ENCODE assay signal across 17 cellular contexts in the genomic region with DNA sequence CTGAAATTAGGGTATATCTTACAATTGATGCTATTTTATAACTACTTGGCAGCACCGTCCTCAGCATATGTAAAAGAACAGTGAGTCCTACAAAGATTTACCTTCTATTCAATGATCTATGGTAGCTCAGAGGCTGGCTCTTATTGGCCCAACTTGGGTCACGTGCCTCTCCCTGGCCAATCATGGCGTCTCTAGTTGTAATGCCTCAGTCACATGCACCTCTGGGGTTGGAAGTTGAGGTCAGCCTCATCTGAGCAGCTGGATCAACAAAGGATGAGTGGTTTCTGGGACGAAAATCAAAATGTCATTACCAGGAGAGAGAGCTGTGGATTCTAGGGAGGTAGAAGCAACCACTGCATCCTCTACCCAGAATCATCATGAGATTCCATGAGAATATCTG. TPM values are rescaled to one million over a fixed set of nuclear protein-coding genes. Genes with fewer than 3 reads are reported as not detected.
DNase-seq lines count a peak whose midpoint lies in the region; ATAC-seq and TF ChIP-seq lines count a peak whose summit lies in the region.
"Had no signal": no experiment of that assay in that cellular context is flagged by ENCODE, and none has a peak within 500 bp of the region (broad histone marks: within the 10 kb centered on the region; RNA-seq: fewer than 3 reads in every experiment).

No MANE protein-coding gene starts in this region.

- H3K9me3 ChIP-seq in DND-41 (ENCODE audit: insufficient read depth, low read length, severe bottlenecking) (no peaks in the 10 kb centered on the region), H9 (ENCODE audit: control insufficient read depth, low read depth, low read length) (no peaks in the 10 kb centered on the region), suprapubic skin (no peaks in the 10 kb centered on the region)
- H3K9me3 ChIP-seq: BLaER1 treated with 17β-estradiol and CSF1 and Interleukin-3, amounts not matched to agents 10 nM and 100 nM had no signal

- H3K23me2 ChIP-seq in H9 (ENCODE audit: insufficient read length, low read depth, low read length, poor library complexity, severe bottlenecking) = no peaks in the 10 kb centered on the region

- no peak overlapping the region for H3K56ac ChIP-seq in H9 (ENCODE audit: insufficient read length, low read depth, low read length)

- no peak overlapping the region for H2BK20ac ChIP-seq in H9 (ENCODE audit: low read depth, low read length, poor library complexity, severe bottlenecking)

- no peak overlapping the region for H2BK120ac ChIP-seq in H9 (ENCODE audit: low read depth, low read length, poor library complexity, severe bottlenecking)

- H3K27ac ChIP-seq in DND-41 (ENCODE audit: low read length) (no peak overlapping the region), H9 (ENCODE audit: insufficient read length, low read depth, low read length) (no peak overlapping the region), suprapubic skin (no peak overlapping the region)

- H3K4ac ChIP-seq in H9 (ENCODE audit: low read depth, low read length) = no peak overlapping the region

- H3K79me1 ChIP-seq in H9 (ENCODE audit: insufficient read depth, low read depth, low read length, poor library complexity, severe bottlenecking) = no peaks in the 10 kb centered on the region

- H3K9ac ChIP-seq in DND-41 (ENCODE audit: low read depth, low read length) (no peak overlapping the region), H9 (ENCODE audit: extremely low read depth, insufficient read length, low read length) (no peak overlapping the region)

- no peak for TF ChIP-seq EP300 in suprapubic skin (IDR thresholded peaks at IDR 0.05)

- ATAC-seq in DND-41 (ENCODE audit: insufficient read depth, low read depth) (peak; percentile 49; the same call in 1 of the 3 replicates), GM18907 (IDR thresholded peaks at IDR 0.05; ENCODE audit: unreplicated experiment) (no peak)
- ATAC-seq: Panc1; stimulated activated naive B cell treated with anti-CD40 and anti-IgM and Interleukin-4, amounts not matched to agents 10 μg/mL and 1 μg/mL and 100 μg/mL, for 72 hours had no signal

- H3K79me2 ChIP-seq in DND-41 (ENCODE audit: insufficient read depth, low read length) (no peaks in the 10 kb centered on the region), H9 (ENCODE audit: insufficient read depth, low read length) (no peaks in the 10 kb centered on the region)

- no peak overlapping the region for H2BK15ac ChIP-seq in H9 (ENCODE audit: low read depth, low read length)

- H4K20me1 ChIP-seq in DND-41 (ENCODE audit: insufficient read depth, low read length) (no peaks in the 10 kb centered on the region), H9 (ENCODE audit: control insufficient read depth, insufficient read depth, insufficient read length) (no peaks in the 10 kb centered on the region)
- H4K20me1 ChIP-seq: BLaER1 treated with 17β-estradiol and CSF1 and Interleukin-3, amounts not matched to agents 10 nM and 100 nM had no signal

- WGBS in H9 (ENCODE audit: extremely low coverage, insufficient read length, low lambda C conversion rate) = no CpG with 5 or more reads among the region's 4 CpGs
- WGBS in suprapubic skin = 78% methylated on average over 4 of the region's 4 CpGs

- in situ Hi-C loops in astrocyte of the cerebellum (cut with HindIII; ENCODE audit: low sequenced_read_pairs) = no loop called here

- no peak overlapping the region for H2AK5ac ChIP-seq in H9 (ENCODE audit: insufficient read length, low read length)

- H3K27me3 ChIP-seq in DND-41 (ENCODE audit: insufficient read depth, low read length, poor library complexity) (peaks cover 13% of the 10 kb centered on the region), H9 (ENCODE audit: insufficient read depth, low read length) (no peaks in the 10 kb centered on the region), suprapubic skin (peaks cover 6% of the 10 kb centered on the region)
- H3K27me3 ChIP-seq: BLaER1 treated with 17β-estradiol and CSF1 and Interleukin-3, amounts not matched to agents 10 nM and 100 nM had no signal

- H3K36me3 Mint-ChIP-seq in H9 (ENCODE audit: insufficient read depth in 1 of 3, low read depth in 3 of 3) = no peaks in the 10 kb centered on the region
- H3K36me3 Mint-ChIP-seq: activated naive CD8-positive, alpha-beta T cell treated with anti-CD3 and anti-CD28 coated beads for 36 hours; stimulated activated naive B cell treated with anti-CD40 and anti-IgM and Interleukin-4, amounts not matched to agents 10 μg/mL and 1 μg/mL and 100 μg/mL, for 72 hours had no signal

- no peak overlapping the region for H4K8ac ChIP-seq in H9 (replicated peaks; ENCODE audit: insufficient read length, low read depth, low read length)

- H3K9me3 Mint-ChIP-seq in H9 = no peaks in the 10 kb centered on the region
- H3K9me3 Mint-ChIP-seq: activated naive CD8-positive, alpha-beta T cell treated with anti-CD3 and anti-CD28 coated beads for 36 hours; stimulated activated naive B cell treated with anti-CD40 and anti-IgM and Interleukin-4, amounts not matched to agents 10 μg/mL and 1 μg/mL and 100 μg/mL, for 72 hours had no signal

- no peak overlapping the region for H2BK5ac ChIP-seq in H9 (ENCODE audit: insufficient read length, low read length)

- H3K27me3 Mint-ChIP-seq in H9 (ENCODE audit: low read depth) = peaks cover 5% of the 10 kb centered on the region

- TF ChIP-seq POLR2A in suprapubic skin (IDR thresholded peaks at IDR 0.05) = no peak

- H3K36me3 ChIP-seq in DND-41 (ENCODE audit: insufficient read depth, low read length) (no peaks in the 10 kb centered on the region), suprapubic skin (no peaks in the 10 kb centered on the region)
- H3K36me3 ChIP-seq: BLaER1 treated with 17β-estradiol and CSF1 and Interleukin-3, amounts not matched to agents 10 nM and 100 nM had no signal

- H3T11ph ChIP-seq in H9 (ENCODE audit: low read length) = no peak overlapping the region

- no peak overlapping the region for H4K91ac ChIP-seq in H9 (ENCODE audit: insufficient read length, low read depth, low read length)

- no peak overlapping the region for H3K4me3 Mint-ChIP-seq in H9
- H3K4me3 Mint-ChIP-seq: activated naive CD8-positive, alpha-beta T cell treated with anti-CD3 and anti-CD28 coated beads for 36 hours; stimulated activated naive B cell treated with anti-CD40 and anti-IgM and Interleukin-4, amounts not matched to agents 10 μg/mL and 1 μg/mL and 100 μg/mL, for 72 hours had no signal

- H2BK12ac ChIP-seq in H9 (ENCODE audit: insufficient read length, low read depth, low read length) = no peak overlapping the region

- no peak overlapping the region for H4K5ac ChIP-seq in H9 (ENCODE audit: insufficient read length, low read depth, low read length)

- H3K14ac ChIP-seq in H9 (ENCODE audit: insufficient read depth, low read length) = no peak overlapping the region

- H2AFZ ChIP-seq in DND-41 (ENCODE audit: low read depth, low read length) = no peak overlapping the region
- no peak overlapping the region for H2AFZ ChIP-seq in H9 (ENCODE audit: low read length)

- H3K4me1 Mint-ChIP-seq in H9 = peaks cover 7 to 14% of the 10 kb centered on the region in 2 experiments

- DNase-seq in A172 (ENCODE audit: low spot score) (peak; percentile 40), DND-41 (no peak), NCI-H2081 (lab: John Stamatoyannopoulos, UW) (peak; percentile 53 to 66), astrocyte of the cerebellum (ENCODE audit: low read depth) (peak; percentile 36), H9 (no peak), suprapubic skin (ENCODE audit: low spot score in 2 of 2) (no peak), pons (ENCODE audit: low spot score) (no peak)
- DNase-seq: activated naive CD8-positive, alpha-beta T cell treated with anti-CD3 and anti-CD28 coated beads for 36 hours; midbrain; NCI-H1048; posterior cingulate gyrus; stimulated activated CD4-positive, alpha-beta T cell treated with anti-CD3 and anti-CD28 coated beads, Interleukin-1b, Interleukin-23, amount 100 ng/mL, for 48 hours; stimulated activated naive B cell treated with anti-CD40 and anti-IgM and Interleukin-4, amounts not matched to agents 10 μg/mL and 1 μg/mL and 100 μg/mL, for 72 hours; T1000 had no signal

- no peaks in the 10 kb centered on the region for H3K4me1 ChIP-seq in DND-41 (ENCODE audit: insufficient read depth, low read length)
- peaks cover 5% of the 10 kb centered on the region; the same call in 1 of the 2 replicates for H3K4me1 ChIP-seq in H9 (ENCODE audit: insufficient read depth, low read length)
- H3K4me1 ChIP-seq in suprapubic skin = no peaks in the 10 kb centered on the region

- no peak overlapping the region for H3K23ac ChIP-seq in H9 (ENCODE audit: insufficient read length, low read depth, low read length)

- H3K18ac ChIP-seq in H9 (ENCODE audit: insufficient read length, low read depth, low read length) = no peak overlapping the region

- H3K4me3 ChIP-seq in DND-41 (ENCODE audit: low read depth in 1 of 2, low read length in 2 of 2) (no peak overlapping the region), astrocyte of the cerebellum (ENCODE audit: low read depth, low read length) (no peak overlapping the region), suprapubic skin (no peak overlapping the region)
- H3K4me3 ChIP-seq: BLaER1 treated with 17β-estradiol and CSF1 and Interleukin-3, amounts not matched to agents 10 nM and 100 nM had no signal

- H3K4me2 ChIP-seq in DND-41 (ENCODE audit: insufficient read depth, low read length) (no peak overlapping the region), H9 (ENCODE audit: insufficient read depth, insufficient read length, low read length) (no peak overlapping the region)

- H3K27ac Mint-ChIP-seq in H9 = no peak overlapping the region
- H3K27ac Mint-ChIP-seq: activated naive CD8-positive, alpha-beta T cell treated with anti-CD3 and anti-CD28 coated beads for 36 hours; stimulated activated naive B cell treated with anti-CD40 and anti-IgM and Interleukin-4, amounts not matched to agents 10 μg/mL and 1 μg/mL and 100 μg/mL, for 72 hours had no signal

- TF ChIP-seq CTCF in DND-41 (IDR thresholded peaks at IDR 0.05; ENCODE audit: borderline replicate concordance, extremely low read depth, low read length, poor library complexity, severe bottlenecking) (no peak), astrocyte of the cerebellum (IDR thresholded peaks at IDR 0.05; ENCODE audit: low read depth, low read length, missing control alignments) (no peak), H9 (conservative IDR thresholded peaks at IDR 0.05) (no peak), suprapubic skin (IDR thresholded peaks at IDR 0.05) (no peak)

RNA-seq across cellular contexts. Expression of gene ASPHD2, which starts 22.9 kb away (rescaled TPM):
- 4.0 and 4.5 TPM in 2 replicates for total RNA-seq in A172 (2014; rRNA removed; shearing (Covaris generic))
- total RNA-seq in H9 (2021) (7.1 and 8.5 TPM in 2 replicates), suprapubic skin (10 to 100 TPM in 2 of 4 donors, 1 to 10 TPM in 2; 2.7 to 28.0 (median 11.8) TPM)

Comparison
In these comparisons a context has a peak if more than half of its experiments do, and no peak if none do; other contexts are left out.
1. DNase-seq: peak in A172 (single experiment), NCI-H2081 (2 of 2) and astrocyte of the cerebellum (single experiment); none in DND-41 (single experiment), H9 (single experiment), suprapubic skin (0 of 2) and pons (single experiment).